1 cellular context compared by ENCODE assay signal in genomic region chr11:117171007-117171647, GRCh38.
TF ChIP-seq lines count a peak whose summit lies in the region.

No MANE protein-coding gene starts in this region.

TF ChIP-seq in K562, 482 proteins besides CTCF, POLR2A, EP300 and RAD21:
- TF ChIP-seq MEIS2 (IDR thresholded peaks at IDR 0.05; ENCODE audit: partially characterized antibody) (peak; percentile 36), POU5F1 (IDR thresholded peaks at IDR 0.05; ENCODE audit: borderline replicate concordance, low read depth, low read length, partially characterized antibody) (no peak), BCOR (IDR thresholded peaks at IDR 0.05) (0 out of 2 replicates have a peak, but pooled peaks have one; percentile 20), HDGF (IDR thresholded peaks at IDR 0.05) (0 out of 2 replicates have a peak, but pooled peaks have one; percentile 13), PHTF2 (CRISPR knock-in tag; IDR thresholded peaks at IDR 0.05) (no peak), CUX1 (CRISPR knock-in tag; IDR thresholded peaks at IDR 0.05) (no peak), AFF1 (IDR thresholded peaks at IDR 0.05; ENCODE audit: low read depth in 1 of 2, partially characterized antibody in 2 of 2) (no peak), ZNF184 (CRISPR knock-in tag; IDR thresholded peaks at IDR 0.05) (no peak), ZNF121 (CRISPR knock-in tag; conservative IDR thresholded peaks at IDR 0.05) (peak; percentile 82), EZH2 (IDR thresholded peaks at IDR 0.05; ENCODE audit: borderline replicate concordance, low read depth, low read length) (no peak), ZNF512 (tag; IDR thresholded peaks at IDR 0.05) (no peak), PKNOX1 (IDR thresholded peaks at IDR 0.05) (peak; percentile 44; the same call in 1 of the 2 replicates), PBX2 (CRISPR knock-in tag; IDR thresholded peaks at IDR 0.05; ENCODE audit: low read depth) (no peak), PBX2 (tag; conservative IDR thresholded peaks at IDR 0.05; ENCODE audit: low read depth) (peak; percentile 43; the same call in 1 of the 2 replicates), CEBPG (CRISPR knock-in tag; IDR thresholded peaks at IDR 0.05) (peak; percentile 32; the same call in 1 of the 2 replicates), CEBPG (tag; conservative IDR thresholded peaks at IDR 0.05 in 1 of 2, IDR thresholded peaks at IDR 0.05 in 1 of 2) (no peak; a peak in 1 of 4 replicates), ZNF224 (CRISPR knock-in tag; IDR thresholded peaks at IDR 0.05) (no peak), CEBPB (tag; IDR thresholded peaks at IDR 0.05) (peak; percentile 86), NEUROD1 (IDR thresholded peaks at IDR 0.05; ENCODE audit: borderline replicate concordance, low read depth, low read length, partially characterized antibody) (no peak), CXXC5 (CRISPR knock-in tag; IDR thresholded peaks at IDR 0.05) (peak; percentile 33; the same call in 1 of the 2 replicates), RBM25 (IDR thresholded peaks at IDR 0.05; ENCODE audit: low read depth, low read length, severe bottlenecking) (peak; percentile 8), CBFB (CRISPR knock-in tag; IDR thresholded peaks at IDR 0.05) (no peak), ZNF253 (CRISPR knock-in tag; conservative IDR thresholded peaks at IDR 0.05) (no peak), XRCC3 (IDR thresholded peaks at IDR 0.05) (no peak), NFYB (IDR thresholded peaks at IDR 0.05; ENCODE audit: extremely low read depth, insufficient read length) (no peak), ZFP36 (IDR thresholded peaks at IDR 0.05; ENCODE audit: low read depth, low read length, partially characterized antibody) (no peak), RB1 (IDR thresholded peaks at IDR 0.05; ENCODE audit: low read depth) (no peak), FOXP1 (CRISPR knock-in tag; IDR thresholded peaks at IDR 0.05) (no peak), FIP1L1 (IDR thresholded peaks at IDR 0.05; ENCODE audit: low read depth, low read length, poor library complexity, severe bottlenecking) (no peak), TAL1 (IDR thresholded peaks at IDR 0.05) (no peak), ZNF584 (CRISPR knock-in tag; IDR thresholded peaks at IDR 0.05; ENCODE audit: low read depth) (no peak), STAG1 (CRISPR knock-in tag; IDR thresholded peaks at IDR 0.05; ENCODE audit: borderline replicate concordance) (no peak), C11orf30 (IDR thresholded peaks at IDR 0.05; ENCODE audit: low read depth) (peak; percentile 77), ZNF316 (IDR thresholded peaks at IDR 0.05) (peak; percentile 77), MTF1 (CRISPR knock-in tag; IDR thresholded peaks at IDR 0.05; ENCODE audit: borderline replicate concordance) (no peak)
